In the genomic region with DNA sequence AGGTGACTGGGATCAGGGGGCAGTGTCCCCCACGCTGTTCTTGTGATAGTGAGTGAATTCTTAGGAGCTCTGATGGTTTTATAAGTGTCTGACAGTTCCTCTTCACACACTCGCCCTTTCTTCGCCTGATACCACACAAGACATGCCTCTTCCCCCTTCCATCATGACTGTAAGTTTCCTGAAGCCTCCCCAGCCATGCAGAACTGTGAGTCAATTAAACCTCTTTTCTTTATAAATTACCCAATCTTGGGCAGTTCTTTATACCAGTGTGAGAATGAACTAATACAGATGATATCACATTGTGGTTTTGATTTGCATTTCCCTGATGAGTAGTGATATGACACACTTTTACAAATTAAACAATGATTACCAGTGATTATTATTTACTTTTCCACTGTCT, we compare ENCODE assay signal across 20 cellular contexts.
"Had no signal": no experiment of that assay in that cellular context is flagged by ENCODE, and none has a peak within 500 bp of the region (broad histone marks: within the 10 kb centered on the region; RNA-seq: fewer than 3 reads in every experiment).

No MANE protein-coding gene starts in this region.

- H3K27me3 ChIP-seq: breast epithelium, left lung, right atrium auricular region, suprapubic skin, tibial artery had no signal

- H3K4me1 Mint-ChIP-seq: activated B cell treated with CpG ODN at 0.5 μM for 24 hours had no signal

- H3K4me3 Mint-ChIP-seq: activated B cell treated with CpG ODN at 0.5 μM for 24 hours; naive thymus-derived CD8-positive, alpha-beta T cell had no signal

- DNase-seq: activated B cell treated with CpG ODN at 0.5 μM for 24 hours; activated effector memory CD4-positive, alpha-beta T cell treated with anti-CD3 and anti-CD28 coated beads, Interleukin-2, amount 50 U/mL, for 16 hours; activated T-cell treated with anti-CD3 and anti-CD28 coated beads, Interleukin-2, amount 50 U/mL, for 48 hours; central memory CD4-positive, alpha-beta T cell; left lung; lower lobe of right lung; mesenchymal stem cell; naive thymus-derived CD8-positive, alpha-beta T cell; SIG-M5; stimulated activated CD4-positive, alpha-beta T cell treated with anti-CD3 and anti-CD28 coated beads, Interleukin-1b, Interleukin-23, amount 100 ng/mL, for 48 hours; T-helper 2 cell; tibial artery had no signal

- ATAC-seq: esophagus mucosa; left lung; lower lobe of right lung; naive thymus-derived CD8-positive, alpha-beta T cell had no signal

- H3K4me1 ChIP-seq: breast epithelium, left lung, lower lobe of right lung, right atrium auricular region, suprapubic skin, tibial artery had no signal

- FAIRE-seq: endothelial cell of umbilical vein, frontal cortex, islet of Langerhans had no signal

- H3K27ac Mint-ChIP-seq: activated B cell treated with CpG ODN at 0.5 μM for 24 hours; naive thymus-derived CD8-positive, alpha-beta T cell had no signal

- H3K27ac ChIP-seq: breast epithelium, left lung, lower lobe of right lung, right atrium auricular region, SK-N-MC, suprapubic skin, tibial artery had no signal

- H3K27me3 Mint-ChIP-seq: activated B cell treated with CpG ODN at 0.5 μM for 24 hours; naive thymus-derived CD8-positive, alpha-beta T cell had no signal
